Comparison of ENCODE assay signal across 8 cellular contexts in genomic region chr2:54569745-54570296, GRCh38.
DNase-seq lines count a peak whose midpoint lies in the region; ATAC-seq and TF ChIP-seq lines count a peak whose summit lies in the region.

No MANE protein-coding gene starts in this region.

- CTCF ChIA-PET in CD8-positive, alpha-beta memory T cell (lab: Charles Lee): interaction anchor here (0.9 to 5.1 kb wide), 2 partner anchors 10 kb away, joined by 3 to 54 read pairs; no protein-coding TSS in a partner anchor
- CTCF ChIA-PET in HCT116 (lab: Charles Lee): interaction anchor here (0.5 kb wide), 1 partner anchor 127 kb away, joined by 3 read pairs; no protein-coding TSS in a partner anchor

- no peaks in the 10 kb centered on the region for H3K9me2 ChIP-seq in HCT116 (ENCODE audit: insufficient read depth)

- H3K4me1 ChIP-seq in CD8-positive, alpha-beta memory T cell (ENCODE audit: insufficient read depth, low read length): peaks cover 93% of the 10 kb centered on the region
- H3K4me1 ChIP-seq in HCT116 (ENCODE audit: control insufficient read depth in 1 of 2, insufficient read depth in 2 of 2, low read length in 2 of 2): peaks cover 39 to 47% of the 10 kb centered on the region in 2 experiments
- H3K4me1 ChIP-seq in mucosa of descending colon (ENCODE audit: low read depth): peaks cover 75% of the 10 kb centered on the region

- ATAC-seq in HCT116: no peak
- ATAC-seq in mucosa of descending colon: peak; percentile 32
- ATAC-seq in HG02981 (IDR thresholded peaks at IDR 0.05; ENCODE audit: unreplicated experiment): no peak

- no peaks in the 10 kb centered on the region for H3K9me3 ChIP-seq in CD8-positive, alpha-beta memory T cell (ENCODE audit: low read length)
- no peaks in the 10 kb centered on the region for H3K9me3 ChIP-seq in HCT116 (ENCODE audit: control insufficient read depth in 1 of 2, insufficient read depth in 1 of 2, low read depth in 1 of 2, low read length in 2 of 2)
- no peaks in the 10 kb centered on the region for H3K9me3 ChIP-seq in mucosa of descending colon

- no TSS peak for BruUV-seq in HCT116 (replicated peaks; lab: Mats Ljungman, UMichigan)

- peaks cover 97% of the 10 kb centered on the region for H3K79me2 ChIP-seq in HCT116 (ENCODE audit: insufficient read depth, low read length)

- TF ChIP-seq RAD21 in HCT116 (IDR thresholded peaks at IDR 0.05; ENCODE audit: low read depth): no peak

- H3K27ac ChIP-seq in CD8-positive, alpha-beta memory T cell (ENCODE audit: low read depth, low read length): peak overlapping the region; percentile 84
- H3K27ac ChIP-seq in HCT116 (ENCODE audit: low read depth, low read length): no peak overlapping the region

- RAD21 ChIA-PET in HCT116 (lab: Charles Lee; ENCODE audit: low non-redundant PET in 1 of 2, low total read pairs in 2 of 2, uncharacterized antibody in 2 of 2, unreplicated experiment in 2 of 2): no interaction called here

- no peaks in the 10 kb centered on the region for H3K27me3 ChIP-seq in CD8-positive, alpha-beta memory T cell (ENCODE audit: insufficient read depth, low read length, poor library complexity, severe bottlenecking)
- H3K27me3 ChIP-seq in HCT116 (ENCODE audit: insufficient read depth, low read length): no peaks in the 10 kb centered on the region

- no peak for TF ChIP-seq CTCF in HCT116 (IDR thresholded peaks at IDR 0.05 in 2 of 3, conservative IDR thresholded peaks at IDR 0.05 in 1 of 3; ENCODE audit: borderline replicate concordance in 1 of 3, insufficient read depth in 1 of 3, low read depth in 2 of 3, low read length in 2 of 3)
- TF ChIP-seq CTCF in mucosa of descending colon (IDR thresholded peaks at IDR 0.05): no peak
- no peak for TF ChIP-seq CTCF in HFFc6 (IDR thresholded peaks at IDR 0.05)

- TF ChIP-seq POLR2A in HCT116 (IDR thresholded peaks at IDR 0.05; ENCODE audit: borderline replicate concordance, extremely low read depth, insufficient read depth, insufficient read length): no peak

- peak in 1 of 5 donors; percentile 48 for DNase-seq in CD8-positive, alpha-beta memory T cell
- DNase-seq in HCT116 (ENCODE audit: low read depth, low spot score) (no peak), mucosa of descending colon (peak; percentile 63 to 86 (median 78)), T1000 (lab: John Stamatoyannopoulos, UW) (no peak), GM19240 (ENCODE audit: insufficient read length, low spot score) (no peak), HFFc6 (no peak)

- no peak overlapping the region for H2AFZ ChIP-seq in HCT116 (ENCODE audit: low read depth, low read length, poor library complexity, severe bottlenecking)

- peak overlapping the region; percentile 72 for H3K4me3 ChIP-seq in CD8-positive, alpha-beta memory T cell (ENCODE audit: low read length)
- H3K4me3 ChIP-seq in HCT116 (replicated peaks in 1 of 2; ENCODE audit: low read depth in 1 of 2, low read length in 2 of 2) (no peak overlapping the region), mucosa of descending colon (no peak overlapping the region)

- H3K4me1 Mint-ChIP-seq in CD8-positive, alpha-beta memory T cell: peaks cover 88 to 97% (median 96%) of the 10 kb centered on the region in 3 donors
- H3K4me1 Mint-ChIP-seq in activated naive CD8-positive, alpha-beta T cell (ENCODE audit: low read depth): peaks cover 89% of the 10 kb centered on the region
- H3K4me1 Mint-ChIP-seq in HFFc6 (ENCODE audit: low read depth): peaks cover 62% of the 10 kb centered on the region

- H3K36me3 ChIP-seq in CD8-positive, alpha-beta memory T cell (ENCODE audit: insufficient read depth, low read length): no peaks in the 10 kb centered on the region
- H3K36me3 ChIP-seq in HCT116 (ENCODE audit: control insufficient read depth in 1 of 2, insufficient read depth in 2 of 2, low read length in 2 of 2) (no peaks in the 10 kb centered on the region), mucosa of descending colon (ENCODE audit: low read depth) (peaks cover 3% of the 10 kb centered on the region)

- H3K27ac Mint-ChIP-seq in CD8-positive, alpha-beta memory T cell: peak overlapping the region; percentile 86 to 100 (median 98)
- peak overlapping the region; percentile 100 for H3K27ac Mint-ChIP-seq in activated naive CD8-positive, alpha-beta T cell
- no peak overlapping the region for H3K27ac Mint-ChIP-seq in HFFc6

- no peaks in the 10 kb centered on the region for H4K20me1 ChIP-seq in HCT116 (ENCODE audit: insufficient read depth)

- H3K27me3 Mint-ChIP-seq in CD8-positive, alpha-beta memory T cell: no peaks in the 10 kb centered on the region
- H3K27me3 Mint-ChIP-seq in activated naive CD8-positive, alpha-beta T cell: no peaks in the 10 kb centered on the region
- no peaks in the 10 kb centered on the region; the same call in none of the 2 replicates for H3K27me3 Mint-ChIP-seq in HFFc6 (ENCODE audit: insufficient read depth)

- POLR2A ChIA-PET in CD8-positive, alpha-beta memory T cell (lab: Charles Lee): interaction anchor here (1.1 to 8.4 kb wide), 2 partner anchors 9 kb away, joined by 3 to 105 read pairs; no protein-coding TSS in a partner anchor
- POLR2A ChIA-PET in HCT116 (lab: Charles Lee): interaction anchor here (0.9 to 1.3 kb wide), 2 partner anchors 10 to 11 kb away, joined by 3 to 6 read pairs; no protein-coding TSS in a partner anchor

- H3K4me3 Mint-ChIP-seq in CD8-positive, alpha-beta memory T cell: peak overlapping the region; percentile 69 to 91 (median 83)
- peak overlapping the region; percentile 86 for H3K4me3 Mint-ChIP-seq in activated naive CD8-positive, alpha-beta T cell
- H3K4me3 Mint-ChIP-seq in HFFc6: no peak overlapping the region

- no peaks in the 10 kb centered on the region for H3K9me3 Mint-ChIP-seq in CD8-positive, alpha-beta memory T cell
- no peaks in the 10 kb centered on the region for H3K9me3 Mint-ChIP-seq in activated naive CD8-positive, alpha-beta T cell (ENCODE audit: low read depth)
- no peaks in the 10 kb centered on the region for H3K9me3 Mint-ChIP-seq in HFFc6

- H3K4me2 ChIP-seq in HCT116 (ENCODE audit: low read length): peak overlapping the region; percentile 13; the same call in 1 of the 2 replicates

- peaks cover 0 to 16% (median 7%) of the 10 kb centered on the region in 3 donors for H3K36me3 Mint-ChIP-seq in CD8-positive, alpha-beta memory T cell
- peaks cover 3% of the 10 kb centered on the region for H3K36me3 Mint-ChIP-seq in activated naive CD8-positive, alpha-beta T cell
- H3K36me3 Mint-ChIP-seq in HFFc6 (ENCODE audit: low read depth): peaks cover 5% of the 10 kb centered on the region; the same call in 1 of the 2 replicates

- intact Hi-C loops in HCT116 (cut with micrococcal nuclease) (no loop called here), mucosa of descending colon (cut with DNase I, micrococcal nuclease) (no loop called here)

- H3K9ac ChIP-seq in HCT116 (ENCODE audit: low read length): no peak overlapping the region

TF ChIP-seq in HCT116, 20 proteins besides CTCF, POLR2A, EP300 and RAD21 (continues in another document):
- TF ChIP-seq ZBTB33 (IDR thresholded peaks at IDR 0.05; ENCODE audit: extremely low read depth, insufficient replicate concordance, low read length) (no peak), EGR1 (IDR thresholded peaks at IDR 0.05; ENCODE audit: low read depth) (no peak), FOSL1 (IDR thresholded peaks at IDR 0.05; ENCODE audit: low read depth) (no peak), ATF3 (IDR thresholded peaks at IDR 0.05) (no peak), ELF1 (IDR thresholded peaks at IDR 0.05; ENCODE audit: borderline replicate concordance, low read depth) (no peak), SRF (IDR thresholded peaks at IDR 0.05; ENCODE audit: low read depth) (no peak), SP1 (IDR thresholded peaks at IDR 0.05; ENCODE audit: low read depth) (no peak), ZFX (IDR thresholded peaks at IDR 0.05) (no peak), POLR2AphosphoS5 (IDR thresholded peaks at IDR 0.05; ENCODE audit: low read depth, low read length) (no peak), MAX (IDR thresholded peaks at IDR 0.05) (no peak), ZNF274 (IDR thresholded peaks at IDR 0.05; ENCODE audit: low read depth, low read length) (no peak), CEBPB (IDR thresholded peaks at IDR 0.05; ENCODE audit: low read depth) (no peak), EZH2 (IDR thresholded peaks at IDR 0.05) (no peak)

Comparison
In these comparisons a context has a peak if more than half of its experiments do, and no peak if none do; other contexts are left out.
1. DNase-seq: peak in mucosa of descending colon (3 of 3); none in HCT116 (single experiment), T1000 (single experiment), GM19240 (single experiment) and HFFc6 (single experiment).